In genomic region chr4:139655116-139655515, GRCh38 we compare ENCODE assay signal across 9 cellular contexts. TPM values are rescaled to one million over a fixed set of nuclear protein-coding genes. Genes with fewer than 3 reads are reported as not detected.
DNase-seq lines count a peak whose midpoint lies in the region; ATAC-seq, FAIRE-seq and TF ChIP-seq lines count a peak whose summit lies in the region.
"Had no signal": no experiment of that assay in that cellular context is flagged by ENCODE, and none has a peak within 500 bp of the region (broad histone marks: within the 10 kb centered on the region; RNA-seq: fewer than 3 reads in every experiment).

No MANE protein-coding gene starts in this region.

- no peak for FAIRE-seq in HepG2 (lab: Jason Lieb, UNC)
- FAIRE-seq: endometrium had no signal

- TF ChIP-seq CTCF in CD4-positive, alpha-beta T cell (IDR thresholded peaks at IDR 0.05) = peak; percentile 21
- peak; percentile 47 for TF ChIP-seq CTCF in astrocyte of the cerebellum (IDR thresholded peaks at IDR 0.05; ENCODE audit: low read depth, low read length, missing control alignments)
- TF ChIP-seq CTCF in HepG2 (CRISPR knock-in tag; IDR thresholded peaks at IDR 0.05) = peak; percentile 80

- H3K4me3 ChIP-seq in astrocyte of the cerebellum (ENCODE audit: low read depth, low read length) (no peak overlapping the region), HepG2 (replicated peaks in 1 of 3; ENCODE audit: insufficient read depth in 1 of 3, low read depth in 2 of 3, low read length in 3 of 3) (no peak overlapping the region)

- H3K4me1 ChIP-seq in HepG2 (ENCODE audit: insufficient read depth, low read length) = peaks cover 65% of the 10 kb centered on the region

- no peaks in the 10 kb centered on the region for H3K36me3 Mint-ChIP-seq in CD4-positive, alpha-beta T cell (ENCODE audit: low read depth)
- no peaks in the 10 kb centered on the region for H3K36me3 Mint-ChIP-seq in activated T-cell treated with anti-CD3 and anti-CD28 coated beads, Interleukin-2, amount 50 U/mL, for 4 hours (ENCODE audit: insufficient read depth)

- H3K9me3 ChIP-seq in CD4-positive, alpha-beta T cell (ENCODE audit: control insufficient read depth, low read length) = no peaks in the 10 kb centered on the region
- no peaks in the 10 kb centered on the region for H3K9me3 ChIP-seq in HepG2 (ENCODE audit: low read length)

- no peak overlapping the region for H3K27ac ChIP-seq in CD4-positive, alpha-beta T cell (ENCODE audit: low read depth, low read length)
- no peak overlapping the region for H3K27ac ChIP-seq in HepG2 (ENCODE audit: extremely low read length, insufficient read depth, low read length)

- H3K27ac Mint-ChIP-seq in CD4-positive, alpha-beta T cell = no peak overlapping the region

- H3K9me3 Mint-ChIP-seq in CD4-positive, alpha-beta T cell = no peaks in the 10 kb centered on the region
- no peaks in the 10 kb centered on the region for H3K9me3 Mint-ChIP-seq in activated T-cell treated with anti-CD3 and anti-CD28 coated beads, Interleukin-2, amount 50 U/mL, for 4 hours

- in situ Hi-C loops in astrocyte of the cerebellum (cut with HindIII; ENCODE audit: low sequenced_read_pairs) (no loop called here), HepG2 (cut with HindIII; ENCODE audit: extremely low pct_ligation_motif_present, low pct_unique_long_range_greater_than_20kb) (loop anchor here (5.0 kb wide), 2 partner anchors 87 to 597 kb away; no protein-coding TSS in a partner anchor)

- H3K4me3 Mint-ChIP-seq in CD4-positive, alpha-beta T cell = no peak overlapping the region
- H3K4me3 Mint-ChIP-seq in activated T-cell treated with anti-CD3 and anti-CD28 coated beads, Interleukin-2, amount 50 U/mL, for 4 hours = no peak overlapping the region

- no peaks in the 10 kb centered on the region for H4K20me1 ChIP-seq in HepG2 (ENCODE audit: insufficient read depth, low read length)

- no peak for TF ChIP-seq EP300 in HepG2 (IDR thresholded peaks at IDR 0.05; ENCODE audit: low read depth in 2 of 2, low read length in 2 of 2)
- TF ChIP-seq EP300 in HepG2 (CRISPR knock-in tag; IDR thresholded peaks at IDR 0.05; ENCODE audit: borderline replicate concordance) = no peak

- POLR2A ChIA-PET in CD4-positive, alpha-beta T cell (lab: Charles Lee) = no interaction called here
- POLR2A ChIA-PET in HepG2 (lab: Yijun Ruan, JAX) = interaction anchor here (3.6 kb wide), 1 partner anchor 11 kb away, joined by 37 read pairs; the partner anchor contains the start of gene MGST2

- ATAC-seq in CD4-positive, alpha-beta T cell (ENCODE audit: poor library complexity) = no peak
- ATAC-seq in GM18858 (IDR thresholded peaks at IDR 0.05; ENCODE audit: unreplicated experiment) (peak; percentile 31), HepG2 (peak; percentile 61)
- no peak for ATAC-seq in activated T-cell treated with anti-CD3 and anti-CD28 coated beads, Interleukin-2, amount 50 U/mL, for 4 hours

- DNase-seq in CD4-positive, alpha-beta T cell = no peak
- DNase-seq in NCI-H2107 (lab: John Stamatoyannopoulos, UW) (peak; percentile 13), astrocyte of the cerebellum (ENCODE audit: low read depth) (no peak), HepG2 (ENCODE audit: low spot score) (peak; percentile 65), AG20443 (ENCODE audit: low spot score) (no peak), iPS-NIHi11 (ENCODE audit: low spot score) (no peak)
- DNase-seq in activated T-cell treated with anti-CD3 and anti-CD28 coated beads, Interleukin-2, amount 50 U/mL, for 4 hours = no peak

- peak; percentile 54; the same call in 1 of the 2 replicates for TF ChIP-seq RAD21 in HepG2 (CRISPR knock-in tag; IDR thresholded peaks at IDR 0.05)

- BruUV-seq in HepG2 (replicated peaks; lab: Mats Ljungman, UMichigan) = no TSS peak

- H3K4me1 Mint-ChIP-seq in CD4-positive, alpha-beta T cell (ENCODE audit: low read depth) = peaks cover 26% of the 10 kb centered on the region
- H3K4me1 Mint-ChIP-seq in activated T-cell treated with anti-CD3 and anti-CD28 coated beads, Interleukin-2, amount 50 U/mL, for 4 hours (ENCODE audit: low read depth) = peaks cover 27% of the 10 kb centered on the region

- no peak overlapping the region for H3K9ac ChIP-seq in HepG2 (ENCODE audit: insufficient read depth, low read depth, low read length)

- H3K79me2 ChIP-seq in HepG2 (ENCODE audit: insufficient read depth, low read length) = peaks cover 2% of the 10 kb centered on the region

- no peaks in the 10 kb centered on the region for H3K36me3 ChIP-seq in HepG2 (replicated peaks in 1 of 2; ENCODE audit: control insufficient read depth in 1 of 2, insufficient read depth in 2 of 2, low read length in 2 of 2)

- intact Hi-C loops in CD4-positive, alpha-beta T cell (cut with DNase I, micrococcal nuclease) = loop anchor here in 1 of 2 experiments (5.0 to 10.0 kb wide), 4 partner anchors 240 to 597 kb away; no protein-coding TSS in a partner anchor
- intact Hi-C loops in HepG2 (cut with micrococcal nuclease; ENCODE audit: unreplicated experiment) = loop anchor here (1.0 to 5.0 kb wide), 3 partner anchors 114 to 672 kb away; no protein-coding TSS in a partner anchor

- H2AFZ ChIP-seq in HepG2 (ENCODE audit: low read length) = no peak overlapping the region

- no peak overlapping the region for H3K4me2 ChIP-seq in HepG2 (ENCODE audit: low read depth, low read length)

- H3K27me3 ChIP-seq in CD4-positive, alpha-beta T cell (ENCODE audit: control insufficient read depth, insufficient read depth, low read length) = no peaks in the 10 kb centered on the region
- no peaks in the 10 kb centered on the region for H3K27me3 ChIP-seq in HepG2 (ENCODE audit: control insufficient read depth in 1 of 2, insufficient read depth in 2 of 2, low read length in 2 of 2)

- 14% methylated on average over 2 of the region's 3 CpGs for WGBS in HepG2 (ENCODE audit: low lambda C conversion rate)

- peaks cover 4% of the 10 kb centered on the region for H3K27me3 Mint-ChIP-seq in CD4-positive, alpha-beta T cell
- peaks cover 9% of the 10 kb centered on the region for H3K27me3 Mint-ChIP-seq in activated T-cell treated with anti-CD3 and anti-CD28 coated beads, Interleukin-2, amount 50 U/mL, for 4 hours (ENCODE audit: low read depth)

- no peak for TF ChIP-seq POLR2A in HepG2 (IDR thresholded peaks at IDR 0.05; ENCODE audit: insufficient read depth in 1 of 2, low read depth in 2 of 2, low read length in 2 of 2)

- CTCF ChIA-PET in CD4-positive, alpha-beta T cell (lab: Charles Lee) = no interaction called here
- CTCF ChIA-PET in HepG2 (lab: Yijun Ruan, JAX; ENCODE audit: low intra/inter-chr PET ratio, low total read pairs) = interaction anchor here (3.2 to 3.5 kb wide), 2 partner anchors 50 to 114 kb away, joined by 21 to 29 read pairs; no protein-coding TSS in a partner anchor

TF ChIP-seq in HepG2, 621 proteins besides CTCF, POLR2A, EP300 and RAD21 (continues in another document):
- peak; percentile 6 for TF ChIP-seq TEAD3 (CRISPR knock-in tag; optimal IDR thresholded peaks at IDR 0.05; ENCODE audit: borderline replicate concordance)
- no peak for TF ChIP-seq STAT6 (CRISPR knock-in tag; IDR thresholded peaks at IDR 0.05; ENCODE audit: borderline replicate concordance)

RNA-seq across cellular contexts. Expression of gene MGST2, which starts 10.5 kb away (rescaled TPM):
- 1 to 10 TPM in 1 of 2 experiments, under 1 TPM in 1; 0.70 to 3.0 TPM for total RNA-seq in CD4-positive, alpha-beta T cell
- 120 and 205 TPM in 2 replicates for total RNA-seq in HepG2 (2016; rRNA removed; fragmentation: Illumina TruSeq; extraction: Trizol)
- 66.9 and 76.7 TPM in 2 replicates for total RNA-seq in HepG2 (2016; cell fraction: cytosol; rRNA removed; fragmentation: Illumina TruSeq; extraction: Trizol; ENCODE audit: low read depth)
- total RNA-seq in HepG2 (2016; cell fraction: insoluble cytoplasmic fraction; rRNA removed; fragmentation: Illumina TruSeq; extraction: Trizol) = 124 and 205 TPM in 2 replicates
- 50.8 and 53.3 TPM in 2 replicates for total RNA-seq in HepG2 (2016; cell fraction: membrane; rRNA removed; fragmentation: Illumina TruSeq; extraction: Trizol)
- total RNA-seq in HepG2 (2016; cell fraction: nucleus; rRNA removed; fragmentation: Illumina TruSeq; extraction: Trizol) = 168 and 186 TPM in 2 replicates
- polyA plus RNA-seq in HepG2 (2011; rRNA removed) = 312 and 416 TPM in 2 replicates
- polyA plus RNA-seq in HepG2 (2011; cell fraction: cytosol; rRNA removed) = 312 and 476 TPM in 2 replicates
- polyA plus RNA-seq in HepG2 (2011; cell fraction: nucleus; rRNA removed) = 137 and 177 TPM in 2 replicates
- 293 and 426 TPM in 2 replicates for polyA plus RNA-seq in HepG2 (2012)
- polyA plus RNA-seq in HepG2 (2016; cell fraction: cytosol; fragmentation: Illumina TruSeq; extraction: Trizol; ENCODE audit: low read depth) = 57.8 and 59.6 TPM in 2 replicates
- 132 and 154 TPM in 2 replicates for polyA plus RNA-seq in HepG2 (2016; cell fraction: insoluble cytoplasmic fraction; fragmentation: Illumina TruSeq; extraction: Trizol; ENCODE audit: low read depth)
- polyA plus RNA-seq in HepG2 (2016; cell fraction: membrane; fragmentation: Illumina TruSeq; extraction: Trizol; ENCODE audit: low read depth) = 49.5 and 55.2 TPM in 2 replicates
- 282 and 318 TPM in 2 replicates for polyA plus RNA-seq in HepG2 (2016; cell fraction: nucleus; fragmentation: Illumina TruSeq; extraction: Trizol; ENCODE audit: insufficient read depth, low read depth)
- 18.4 and 54.7 TPM in 2 replicates for polyA minus RNA-seq in HepG2 (2011; rRNA and poly(A)+ RNA removed; ENCODE audit: low replicate concordance)
- 93.2 and 100 TPM in 2 replicates for polyA minus RNA-seq in HepG2 (2011; cell fraction: cytosol; rRNA and poly(A)+ RNA removed)
- polyA minus RNA-seq in HepG2 (2011; cell fraction: nucleus; rRNA and poly(A)+ RNA removed) = 263 and 286 TPM in 2 replicates
- total RNA-seq in activated T-cell treated with anti-CD3 and anti-CD28 coated beads, Interleukin-2, amount 50 U/mL, for 4 hours = 1 to 10 TPM; 1.5 to 2.2 (median 1.8) TPM

Comparison
In these comparisons a context has a peak if more than half of its experiments do, and no peak if none do; other contexts are left out.
1. ATAC-seq: peak in GM18858 (single experiment) and HepG2 (single experiment); none in CD4-positive, alpha-beta T cell (single experiment) and activated T-cell treated with anti-CD3 and anti-CD28 coated beads, Interleukin-2, amount 50 U/mL, for 4 hours (0 of 2).
2. DNase-seq: peak in NCI-H2107 (single experiment) and HepG2 (single experiment); none in CD4-positive, alpha-beta T cell (0 of 10), astrocyte of the cerebellum (single experiment), activated T-cell treated with anti-CD3 and anti-CD28 coated beads, Interleukin-2, amount 50 U/mL, for 4 hours (single experiment), AG20443 (single experiment) and iPS-NIHi11 (single experiment).
3. CTCF ChIP-seq: peak in every context shown above with its lines; median percentile 80 in HepG2; 47 in astrocyte of the cerebellum; 21 in CD4-positive, alpha-beta T cell.
4. RNA of gene MGST2, which starts 10.5 kb away (total RNA-seq): 50.8 to 205 TPM in HepG2; 0.70 to 3.0 TPM in CD4-positive, alpha-beta T cell and 1.5 to 2.2 TPM in activated T-cell treated with anti-CD3 and anti-CD28 coated beads, Interleukin-2, amount 50 U/mL, for 4 hours; every median in the first group is over 10 times any median in the second.